ENCODE assay signal across 6 cellular contexts in the genomic region with DNA sequence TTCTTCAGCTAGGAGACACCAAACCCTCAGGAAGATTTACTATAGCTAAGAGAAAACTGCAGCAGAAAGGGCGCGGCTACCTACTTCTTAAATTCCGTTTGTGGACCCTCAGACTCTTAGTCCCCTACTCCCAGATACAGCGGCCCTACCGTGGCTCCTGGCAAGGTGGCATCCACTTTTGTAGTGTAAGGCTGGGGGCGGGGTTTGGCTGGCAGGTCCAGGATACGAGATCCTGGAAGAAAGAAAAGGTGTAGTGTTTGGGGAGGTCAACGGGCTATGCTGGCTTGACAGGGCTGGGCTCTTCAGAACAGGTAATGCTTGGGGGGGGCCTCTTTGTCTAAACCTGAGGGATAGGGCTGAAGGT. TPM values are rescaled to one million over a fixed set of nuclear protein-coding genes. Genes with fewer than 3 reads are reported as not detected.
DNase-seq lines count a peak whose midpoint lies in the region; ATAC-seq and TF ChIP-seq lines count a peak whose summit lies in the region.

No MANE protein-coding gene starts in this region.

- TF ChIP-seq POLR2A in prostate gland (IDR thresholded peaks at IDR 0.05), result peak; percentile 58

- WGBS in prostate gland, result 2% methylated on average over 8 of the region's 8 CpGs

- H3K27me3 ChIP-seq in prostate gland (replicated peaks; ENCODE audit: insufficient read depth), result no peaks in the 10 kb centered on the region

- no peak for ATAC-seq in HG02623 (IDR thresholded peaks at IDR 0.05; ENCODE audit: unreplicated experiment)

- no peaks in the 10 kb centered on the region for H3K36me3 ChIP-seq in prostate gland

- DNase-seq in NCI-H2227 (lab: John Stamatoyannopoulos, UW; ENCODE audit: unreplicated experiment) (peak; percentile 69), NCI-H2227 treated with DMSO at 0.1 percent for 48 hours (lab: John Stamatoyannopoulos, UW) (no peak), prostate gland (ENCODE audit: low spot score) (peak; percentile 89), OCI-M2 (lab: John Stamatoyannopoulos, UW; ENCODE audit: unreplicated experiment) (no peak)

- intact Hi-C loops in prostate gland (cut with DNase I), result no loop called here

- H3K4me1 ChIP-seq in prostate gland (replicated peaks), result peaks cover 4% of the 10 kb centered on the region

- H3K4me3 ChIP-seq in prostate gland, result peak overlapping the region; percentile 60 to 65

- H3K9me3 ChIP-seq in prostate gland, result no peaks in the 10 kb centered on the region

- H3K27ac ChIP-seq in cingulate gyrus (ENCODE audit: low read depth, low read length), result peak overlapping the region; percentile 89
- H3K27ac ChIP-seq in prostate gland, result peak overlapping the region; percentile 97

- no peak for TF ChIP-seq CTCF in prostate gland (IDR thresholded peaks at IDR 0.05)

RNA-seq across cellular contexts. Expression of a gene that starts 0.3 kb away (rescaled TPM):
- 100 to 1,000 TPM; 109 to 386 TPM for total RNA-seq in prostate gland

RNA-seq across cellular contexts. Expression of a gene that starts 4.6 kb away (rescaled TPM):
- 100 to 1,000 TPM in 1 of 2 donors, 10 to 100 TPM in 1; 88.6 to 122 TPM for total RNA-seq in prostate gland

RNA-seq across cellular contexts. Expression of a gene that starts 9.5 kb away (rescaled TPM):
- total RNA-seq in prostate gland, result 100 to 1,000 TPM; 234 to 404 TPM

RNA-seq across cellular contexts. Expression of a gene that starts 9.6 kb away (rescaled TPM):
- total RNA-seq in prostate gland, result 10 to 100 TPM; 18.5 to 30.2 TPM

RNA-seq across cellular contexts. Expression of a gene that starts 18.2 kb away (rescaled TPM):
- total RNA-seq in prostate gland, result 10 to 100 TPM; 49.1 to 49.3 TPM

Comparison
In these comparisons a context has a peak if more than half of its experiments do, and no peak if none do; other contexts are left out.
1. DNase-seq: peak in NCI-H2227 (single experiment) and prostate gland (single experiment); none in NCI-H2227 treated with DMSO at 0.1 percent for 48 hours (single experiment) and OCI-M2 (single experiment).